ENCODE assay signal across 21 cellular contexts in genomic region chr2:74819702-74820101, GRCh38. TPM values are rescaled to one million over a fixed set of nuclear protein-coding genes. Genes with fewer than 3 reads are reported as not detected.
DNase-seq lines count a peak whose midpoint lies in the region; ATAC-seq, FAIRE-seq and TF ChIP-seq lines count a peak whose summit lies in the region.
"Had no signal": no experiment of that assay in that cellular context is flagged by ENCODE, and none has a peak within 500 bp of the region (broad histone marks: within the 10 kb centered on the region; RNA-seq: fewer than 3 reads in every experiment).

No MANE protein-coding gene starts in this region.

- H3K9me3 ChIP-seq in neutrophil: no peaks in the 10 kb centered on the region
- H3K9me3 ChIP-seq: BLaER1 had no signal

- TF ChIP-seq POLR2A in GM12891 (IDR thresholded peaks at IDR 0.05; ENCODE audit: low read depth, low read length): no peak

- peak; percentile 55 for FAIRE-seq in GM12891 (lab: Jason Lieb, UNC)
- FAIRE-seq: H1, RCC 7860 had no signal

- no peaks in the 10 kb centered on the region for H3K36me3 ChIP-seq in neutrophil
- H3K36me3 ChIP-seq: BLaER1 had no signal

- peak; percentile 51 for ATAC-seq in GM19043 (IDR thresholded peaks at IDR 0.05; ENCODE audit: low read depth, unreplicated experiment)
- peak; percentile 54 for ATAC-seq in HG03354 (IDR thresholded peaks at IDR 0.05; ENCODE audit: poor library complexity, severe bottlenecking, unreplicated experiment)
- ATAC-seq: Right ventricle myocardium inferior had no signal

- POLR2A ChIA-PET in RWPE1 (lab: Yijun Ruan, JAX; ENCODE audit: low non-redundant PET): no interaction called here

- H3K27me3 ChIP-seq in neutrophil: no peaks in the 10 kb centered on the region
- H3K27me3 ChIP-seq: BLaER1 had no signal

- peak overlapping the region; percentile 33 for H3K27ac ChIP-seq in neutrophil
- no peak overlapping the region for H3K27ac ChIP-seq in RWPE1
- H3K27ac ChIP-seq: BLaER1 had no signal

- H3K4me1 ChIP-seq in neutrophil (ENCODE audit: control insufficient read depth in 1 of 2, insufficient read depth in 1 of 2, low read depth in 1 of 2, low read length in 1 of 2): peaks cover 49 to 50% of the 10 kb centered on the region in 2 experiments

- DNase-seq in GM12891 (ENCODE audit: insufficient read length, low spot score) (no peak), NCI-H1417 treated with DMSO at 0.1 percent for 48 hours (lab: John Stamatoyannopoulos, UW) (no peak), germinal center (ENCODE audit: low spot score) (no peak), RWPE1 (ENCODE audit: low spot score) (no peak)
- DNase-seq: CD4-positive, alpha-beta T cell; COR-L47; DMS 273 treated with DMSO at 0.1 percent for 48 hours; DMS79 treated with DMSO at 0.1 percent for 48 hours; Kasumi-1; NCI-H1417; NCI-H187; NCI-H446; NCI-H526; OCI-M1 had no signal

- TF ChIP-seq CTCF in neutrophil (IDR thresholded peaks at IDR 0.05): no peak
- no peak for TF ChIP-seq CTCF in RWPE1 (conservative IDR thresholded peaks at IDR 0.05; ENCODE audit: low read depth)

- CTCF ChIA-PET in RWPE1 (lab: Yijun Ruan, JAX): no interaction called here

- H3K4me3 ChIP-seq in neutrophil (ENCODE audit: low read depth in 1 of 2, low read length in 1 of 2): no peak overlapping the region
- H3K4me3 ChIP-seq: BLaER1 had no signal

TF ChIP-seq in GM12891, 5 proteins besides CTCF, POLR2A, EP300 and RAD21:
- no peak for TF ChIP-seq TAF1 (IDR thresholded peaks at IDR 0.05; ENCODE audit: low read depth, low read length)
- no peak for TF ChIP-seq SPI1 (IDR thresholded peaks at IDR 0.05; ENCODE audit: low read depth, low read length)
- TF ChIP-seq POLR2AphosphoS5 (IDR thresholded peaks at IDR 0.05; ENCODE audit: low read depth, low read length): no peak

RNA-seq across cellular contexts. Expression of gene HK2, which starts 14.2 kb away (rescaled TPM):
- polyA plus RNA-seq in GM12891 (2012; ENCODE audit: low read depth, missing spikeins): 35.6 TPM
